Comparison of ENCODE assay signal across 18 cellular contexts in genomic region chr16:89150090-89150835, GRCh38. TPM values are rescaled to one million over a fixed set of nuclear protein-coding genes. Genes with fewer than 3 reads are reported as not detected.
DNase-seq lines count a peak whose midpoint lies in the region; ATAC-seq and TF ChIP-seq lines count a peak whose summit lies in the region.
"Had no signal": no experiment of that assay in that cellular context is flagged by ENCODE, and none has a peak within 500 bp of the region (broad histone marks: within the 10 kb centered on the region; RNA-seq: fewer than 3 reads in every experiment).

No MANE protein-coding gene starts in this region.

- H3K4me1 ChIP-seq in SJCRH30 (peaks cover 10% of the 10 kb centered on the region), lower lobe of right lung (peaks cover 8% of the 10 kb centered on the region), GM23248 (ENCODE audit: insufficient read depth) (peaks cover 7% of the 10 kb centered on the region)

- no peaks in the 10 kb centered on the region for H4K20me1 ChIP-seq in GM23248 (ENCODE audit: insufficient read depth)

- in situ Hi-C loops in GM23248 (cut with MboI): no loop called here

- H3K27ac ChIP-seq in SJCRH30 (no peak overlapping the region), lower lobe of right lung (no peak overlapping the region), GM23248 (no peak overlapping the region)
- H3K27ac ChIP-seq: 22Rv1, C4-2B, KMS-11, upper lobe of left lung had no signal

- intact Hi-C loops in lower lobe of right lung (cut with DNase I): no loop called here

- no peak overlapping the region for H2AFZ ChIP-seq in GM23248

- no peaks in the 10 kb centered on the region for H3K36me3 ChIP-seq in SJCRH30
- H3K36me3 ChIP-seq in lower lobe of right lung: peaks cover 49% of the 10 kb centered on the region
- no peaks in the 10 kb centered on the region for H3K36me3 ChIP-seq in GM23248 (ENCODE audit: low read depth)

- H3K4me2 ChIP-seq in GM23248 (ENCODE audit: unreplicated experiment): no peak overlapping the region
- H3K4me2 ChIP-seq: KMS-11 had no signal

- H3K27me3 ChIP-seq in SJCRH30 (no peaks in the 10 kb centered on the region; the same call in 1 of the 2 replicates), lower lobe of right lung (ENCODE audit: low read depth) (no peaks in the 10 kb centered on the region), GM23248 (replicated peaks; ENCODE audit: insufficient read depth) (no peaks in the 10 kb centered on the region)
- H3K27me3 ChIP-seq: upper lobe of left lung had no signal

- H3K9ac ChIP-seq in GM23248: no peak overlapping the region
- H3K9ac ChIP-seq: KMS-11 had no signal

- DNase-seq in NCI-H1417 (lab: John Stamatoyannopoulos, UW) (peak in 2 of 3 experiments; percentile 35 to 62), NCI-H1417 treated with DMSO at 0.1 percent for 48 hours (lab: John Stamatoyannopoulos, UW) (no peak), DMS 273 treated with DMSO at 0.1 percent for 48 hours (lab: John Stamatoyannopoulos, UW) (peak; percentile 31), SJCRH30 (peak; percentile 66 to 72), lower lobe of right lung (peak; percentile 22), AG08396 (ENCODE audit: low spot score) (no peak), GM23248 (no peak), HuH-7 (ENCODE audit: low spot score) (no peak)
- DNase-seq: activated CD4-positive, alpha-beta T cell treated with anti-CD3 and anti-CD28 coated beads, Interleukin-2, amount 50 U/mL, for 1 hour; activated T-cell treated with anti-CD3 and anti-CD28 coated beads, Interleukin-2, amount 50 U/mL, for 48 hours; left colon; NCI-H1436 treated with DMSO at 0.1 percent for 48 hours; NCI-H524 treated with DMSO at 0.1 percent for 48 hours; PC-3; upper lobe of left lung had no signal

- H3K9me2 ChIP-seq in GM23248 (ENCODE audit: insufficient read depth): no peaks in the 10 kb centered on the region

- H3F3A ChIP-seq in GM23248 (ENCODE audit: insufficient read depth): no peaks in the 10 kb centered on the region

- ATAC-seq in lower lobe of right lung: no peak
- ATAC-seq: left colon, PC-3 had no signal

- H3K4me3 ChIP-seq in SJCRH30 (no peak overlapping the region), lower lobe of right lung (no peak overlapping the region), GM23248 (no peak overlapping the region)
- H3K4me3 ChIP-seq: upper lobe of left lung had no signal

- no peak for TF ChIP-seq CTCF in lower lobe of right lung (IDR thresholded peaks at IDR 0.05)

- no peaks in the 10 kb centered on the region for H3K79me2 ChIP-seq in GM23248 (ENCODE audit: insufficient read depth)

- H3K9me3 ChIP-seq in SJCRH30 (replicated peaks) (0 out of 2 replicates have a peak, but pooled peaks cover 3% of the 10 kb centered on the region), lower lobe of right lung (no peaks in the 10 kb centered on the region), GM23248 (ENCODE audit: low read depth) (no peaks in the 10 kb centered on the region)
- H3K9me3 ChIP-seq: upper lobe of left lung had no signal

- WGBS in GM23248 (ENCODE audit: low coverage in 1 of 2, low lambda C conversion rate in 2 of 2, missing lambda C conversion rate in 2 of 2), 2 experiments: 96 to 98% methylated on average over 17 to 18 of the region's 18 CpGs

RNA-seq across cellular contexts. Expression of gene CDH15, which starts 21.3 kb away (rescaled TPM):
- 162 and 186 TPM in 2 replicates for total RNA-seq in SJCRH30 (2014; rRNA removed; shearing (Covaris generic))
- 0.50 TPM for total RNA-seq in lower lobe of right lung
- not detected in 2 replicates for total RNA-seq in GM23248 (2014; rRNA removed; shearing (Covaris generic))
- polyA plus RNA-seq in GM23248 (2016; fragmentation: Nextera tagmentation; extraction: Ambion mirVana): 0.06 TPM in 2 replicates
- total RNA-seq: left colon had no signal

RNA-seq across cellular contexts. Expression of gene SLC22A31, which starts 50.1 kb away (rescaled TPM):
- 0.18 TPM in 1 of 2 replicates, not detected in the other for total RNA-seq in SJCRH30 (2014; rRNA removed; shearing (Covaris generic))
- total RNA-seq in lower lobe of right lung: 132 TPM
- total RNA-seq in GM23248 (2014; rRNA removed; shearing (Covaris generic)): not detected in 2 replicates
- polyA plus RNA-seq in GM23248 (2016; fragmentation: Nextera tagmentation; extraction: Ambion mirVana): not detected in 2 replicates

RNA-seq across cellular contexts. Expression of gene ACSF3, which starts 56.6 kb away (rescaled TPM):
- 9.2 and 11.8 TPM in 2 replicates for total RNA-seq in SJCRH30 (2014; rRNA removed; shearing (Covaris generic))
- 31.7 TPM for total RNA-seq in lower lobe of right lung
- total RNA-seq in GM23248 (2014; rRNA removed; shearing (Covaris generic)): 17.1 and 26.7 TPM in 2 replicates
- 15.2 and 15.9 TPM in 2 replicates for polyA plus RNA-seq in GM23248 (2016; fragmentation: Nextera tagmentation; extraction: Ambion mirVana)

Comparison
In these comparisons a context has a peak if more than half of its experiments do, and no peak if none do; other contexts are left out.
1. DNase-seq: peak in NCI-H1417 (2 of 3), DMS 273 treated with DMSO at 0.1 percent for 48 hours (single experiment), SJCRH30 (2 of 2) and lower lobe of right lung (single experiment); none in NCI-H1417 treated with DMSO at 0.1 percent for 48 hours (single experiment), AG08396 (single experiment), GM23248 (single experiment) and HuH-7 (single experiment).
2. RNA of gene CDH15, which starts 21.3 kb away (total RNA-seq): 162 to 186 TPM in SJCRH30; 0.50 TPM in lower lobe of right lung (single experiment) and not detected in GM23248; every median in the first group is over 100 times any median in the second.
3. RNA of gene SLC22A31, which starts 50.1 kb away (total RNA-seq): 132 TPM in lower lobe of right lung (single experiment); 0.18 TPM in SJCRH30 and not detected in GM23248; every median in the first group is over 100 times any median in the second.